ENCODE assay signal across 8 cellular contexts in genomic region chr16:79089735-79090284, GRCh38.
DNase-seq lines count a peak whose midpoint lies in the region; ATAC-seq, FAIRE-seq and TF ChIP-seq lines count a peak whose summit lies in the region.

No MANE protein-coding gene starts in this region.

- POLR2A ChIA-PET in SK-N-SH (lab: Yijun Ruan, JAX): no interaction called here

- H3K27ac Mint-ChIP-seq in activated naive CD8-positive, alpha-beta T cell: peak overlapping the region; percentile 77
- no peak overlapping the region for H3K27ac Mint-ChIP-seq in H9

- no peak overlapping the region for H2BK120ac ChIP-seq in H9 (ENCODE audit: low read depth, low read length, poor library complexity, severe bottlenecking)

- H3K4me1 ChIP-seq in H9 (ENCODE audit: insufficient read depth, low read length) (no peaks in the 10 kb centered on the region), SK-N-SH (ENCODE audit: control insufficient read depth in 1 of 2, insufficient read depth in 2 of 2, low read depth in 1 of 2, low read length in 1 of 2) (no peaks in the 10 kb centered on the region)

- no peak overlapping the region for H2BK5ac ChIP-seq in H9 (ENCODE audit: insufficient read length, low read length)

- no peak overlapping the region for H2AFZ ChIP-seq in H9 (ENCODE audit: low read length)
- no peak overlapping the region for H2AFZ ChIP-seq in SK-N-SH (ENCODE audit: low read depth)

- no peak for FAIRE-seq in D721Med (lab: Jason Lieb, UNC)

- H3K4me3 Mint-ChIP-seq in activated naive CD8-positive, alpha-beta T cell: peak overlapping the region; percentile 67
- H3K4me3 Mint-ChIP-seq in H9: no peak overlapping the region

- H2AK5ac ChIP-seq in H9 (ENCODE audit: insufficient read length, low read length): no peak overlapping the region

- H3K9me2 ChIP-seq in SK-N-SH: no peaks in the 10 kb centered on the region

- H3K79me2 ChIP-seq in H9 (ENCODE audit: insufficient read depth, low read length): no peaks in the 10 kb centered on the region
- no peaks in the 10 kb centered on the region for H3K79me2 ChIP-seq in SK-N-SH (ENCODE audit: insufficient read depth)

- H3K56ac ChIP-seq in H9 (ENCODE audit: insufficient read length, low read depth, low read length): no peak overlapping the region

- H3K36me3 Mint-ChIP-seq in activated naive CD8-positive, alpha-beta T cell: no peaks in the 10 kb centered on the region
- no peaks in the 10 kb centered on the region for H3K36me3 Mint-ChIP-seq in H9 (ENCODE audit: insufficient read depth in 1 of 3, low read depth in 3 of 3)

- no peak for TF ChIP-seq EP300 in SK-N-SH (IDR thresholded peaks at IDR 0.05; ENCODE audit: borderline replicate concordance in 1 of 2, low read depth in 1 of 2, low read length in 1 of 2)

- no CpG with 5 or more reads among the region's 10 CpGs for WGBS in H9 (ENCODE audit: extremely low coverage, insufficient read length, low lambda C conversion rate)
- whole genome bisulfite sequencing in SK-N-SH (ENCODE audit: low lambda C conversion rate): 47% methylated on average over 10 of the region's 10 CpGs

- no peak overlapping the region for H4K91ac ChIP-seq in H9 (ENCODE audit: insufficient read length, low read depth, low read length)

- no peak overlapping the region for H3K23ac ChIP-seq in H9 (ENCODE audit: insufficient read length, low read depth, low read length)

- no peak overlapping the region for H3K14ac ChIP-seq in H9 (ENCODE audit: insufficient read depth, low read length)

- no peak for TF ChIP-seq CTCF in H9 (conservative IDR thresholded peaks at IDR 0.05)
- TF ChIP-seq CTCF in SK-N-SH (IDR thresholded peaks at IDR 0.05): no peak
- no peak for TF ChIP-seq CTCF in D721Med (IDR thresholded peaks at IDR 0.05; ENCODE audit: insufficient read depth, missing control alignments)

- H3K79me1 ChIP-seq in H9 (ENCODE audit: insufficient read depth, low read depth, low read length, poor library complexity, severe bottlenecking): no peaks in the 10 kb centered on the region

- H4K5ac ChIP-seq in H9 (ENCODE audit: insufficient read length, low read depth, low read length): no peak overlapping the region

- H3K9me3 ChIP-seq in H9 (ENCODE audit: control insufficient read depth, low read depth, low read length) (no peaks in the 10 kb centered on the region), SK-N-SH (no peaks in the 10 kb centered on the region)

- no peak overlapping the region for H3K18ac ChIP-seq in H9 (ENCODE audit: insufficient read length, low read depth, low read length)

- no peak overlapping the region for H3K4me3 ChIP-seq in SK-N-SH (ENCODE audit: low read depth in 2 of 2, low read length in 1 of 2)

- no peak overlapping the region for H2BK12ac ChIP-seq in H9 (ENCODE audit: insufficient read length, low read depth, low read length)

- peak; percentile 64 for ATAC-seq in GM18868 (IDR thresholded peaks at IDR 0.05; ENCODE audit: unreplicated experiment)

- H3F3A ChIP-seq in SK-N-SH (replicated peaks; ENCODE audit: insufficient read depth): no peaks in the 10 kb centered on the region

- H3K27ac ChIP-seq in H9 (ENCODE audit: insufficient read length, low read depth, low read length) (no peak overlapping the region), SK-N-SH (ENCODE audit: low read depth in 2 of 2, low read length in 1 of 2) (no peak overlapping the region)

- no peak overlapping the region for H3K4me2 ChIP-seq in H9 (ENCODE audit: insufficient read depth, insufficient read length, low read length)
- H3K4me2 ChIP-seq in SK-N-SH: no peak overlapping the region

- H4K8ac ChIP-seq in H9 (replicated peaks; ENCODE audit: insufficient read length, low read depth, low read length): no peak overlapping the region

- peak; percentile 84 for DNase-seq in NOMO-1 treated with dmso at 0.1 percent for 144 hours (lab: John Stamatoyannopoulos, UW; ENCODE audit: unreplicated experiment)
- peak; percentile 28 for DNase-seq in stimulated activated CD4-positive, alpha-beta T cell treated with anti-CD3 and anti-CD28 coated beads, Interleukin-2, amount 100 ng/mL, for 4 hours (ENCODE audit: low read depth)
- DNase-seq in DMS79 treated with DMSO at 0.1 percent for 48 hours (lab: John Stamatoyannopoulos, UW): no peak
- no peak for DNase-seq in H9
- DNase-seq in SK-N-SH: no peak
- no peak for DNase-seq in D721Med (ENCODE audit: insufficient read length, low spot score)

- TF ChIP-seq RAD21 in SK-N-SH (IDR thresholded peaks at IDR 0.05; ENCODE audit: low read length): no peak

- no peaks in the 10 kb centered on the region for H3K27me3 Mint-ChIP-seq in activated naive CD8-positive, alpha-beta T cell
- peaks cover 3% of the 10 kb centered on the region; the same call in 1 of the 2 replicates for H3K27me3 Mint-ChIP-seq in H9 (ENCODE audit: low read depth)

- no peak overlapping the region for H3T11ph ChIP-seq in H9 (ENCODE audit: low read length)

- H4K20me1 ChIP-seq in H9 (ENCODE audit: control insufficient read depth, insufficient read depth, insufficient read length) (no peaks in the 10 kb centered on the region), SK-N-SH (ENCODE audit: insufficient read depth) (no peaks in the 10 kb centered on the region)

- H3K27me3 ChIP-seq in H9 (ENCODE audit: insufficient read depth, low read length) (no peaks in the 10 kb centered on the region), SK-N-SH (ENCODE audit: insufficient read depth) (no peaks in the 10 kb centered on the region)

- H2BK20ac ChIP-seq in H9 (ENCODE audit: low read depth, low read length, poor library complexity, severe bottlenecking): no peak overlapping the region

- H3K9me3 Mint-ChIP-seq in activated naive CD8-positive, alpha-beta T cell (ENCODE audit: low read depth): no peaks in the 10 kb centered on the region
- H3K9me3 Mint-ChIP-seq in H9: no peaks in the 10 kb centered on the region

- H3K4me1 Mint-ChIP-seq in activated naive CD8-positive, alpha-beta T cell (ENCODE audit: low read depth): peaks cover 54% of the 10 kb centered on the region
- peaks cover 0 to 2% of the 10 kb centered on the region in 2 experiments; a peak in 1 of 4 replicates for H3K4me1 Mint-ChIP-seq in H9

- H3K9ac ChIP-seq in H9 (ENCODE audit: extremely low read depth, insufficient read length, low read length) (no peak overlapping the region), SK-N-SH (no peak overlapping the region)

- no peaks in the 10 kb centered on the region for H3K36me3 ChIP-seq in SK-N-SH (replicated peaks in 1 of 2; ENCODE audit: control insufficient read depth in 1 of 2, insufficient read depth in 2 of 2, low read length in 1 of 2)

- H2BK15ac ChIP-seq in H9 (ENCODE audit: low read depth, low read length): no peak overlapping the region

- H3K4ac ChIP-seq in H9 (ENCODE audit: low read depth, low read length): no peak overlapping the region

- CTCF ChIA-PET in SK-N-SH (lab: Yijun Ruan, JAX): no interaction called here

- no peaks in the 10 kb centered on the region for H3K23me2 ChIP-seq in H9 (ENCODE audit: insufficient read length, low read depth, low read length, poor library complexity, severe bottlenecking)

TF ChIP-seq in SK-N-SH, 30 proteins besides CTCF, POLR2A, EP300 and RAD21 (continues in another document):
- TF ChIP-seq MEF2A (IDR thresholded peaks at IDR 0.05; ENCODE audit: borderline replicate concordance, low read depth) (no peak), NRF1 (IDR thresholded peaks at IDR 0.05; ENCODE audit: low read depth, low read length) (no peak), MAX (IDR thresholded peaks at IDR 0.05; ENCODE audit: low read depth) (no peak), GATA2 (CRISPR knock-in tag; IDR thresholded peaks at IDR 0.05) (no peak), RXRA (IDR thresholded peaks at IDR 0.05; ENCODE audit: borderline replicate concordance, low read depth) (no peak), GABPA (IDR thresholded peaks at IDR 0.05; ENCODE audit: low read depth) (no peak), TEAD4 (IDR thresholded peaks at IDR 0.05; ENCODE audit: borderline replicate concordance, insufficient read depth) (no peak), FOXJ3 (CRISPR knock-in tag; IDR thresholded peaks at IDR 0.05) (no peak), SMC3 (IDR thresholded peaks at IDR 0.05; ENCODE audit: low read depth, low read length) (no peak), USF2 (IDR thresholded peaks at IDR 0.05; ENCODE audit: borderline replicate concordance, low read depth, low read length) (no peak), CHD2 (IDR thresholded peaks at IDR 0.05; ENCODE audit: low read length, partially characterized antibody) (no peak), JUND (IDR thresholded peaks at IDR 0.05) (no peak)
- TF ChIP-seq, protein P1, sequence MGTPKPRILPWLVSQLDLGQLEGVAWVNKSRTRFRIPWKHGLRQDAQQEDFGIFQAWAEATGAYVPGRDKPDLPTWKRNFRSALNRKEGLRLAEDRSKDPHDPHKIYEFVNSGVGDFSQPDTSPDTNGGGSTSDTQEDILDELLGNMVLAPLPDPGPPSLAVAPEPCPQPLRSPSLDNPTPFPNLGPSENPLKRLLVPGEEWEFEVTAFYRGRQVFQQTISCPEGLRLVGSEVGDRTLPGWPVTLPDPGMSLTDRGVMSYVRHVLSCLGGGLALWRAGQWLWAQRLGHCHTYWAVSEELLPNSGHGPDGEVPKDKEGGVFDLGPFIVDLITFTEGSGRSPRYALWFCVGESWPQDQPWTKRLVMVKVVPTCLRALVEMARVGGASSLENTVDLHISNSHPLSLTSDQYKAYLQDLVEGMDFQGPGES (IDR thresholded peaks at IDR 0.05; ENCODE audit: low read depth, low read length): no peak

Comparison
In these comparisons a context has a peak if more than half of its experiments do, and no peak if none do; other contexts are left out.
1. DNase-seq: peak in NOMO-1 treated with dmso at 0.1 percent for 144 hours (single experiment) and stimulated activated CD4-positive, alpha-beta T cell treated with anti-CD3 and anti-CD28 coated beads, Interleukin-2, amount 100 ng/mL, for 4 hours (single experiment); none in DMS79 treated with DMSO at 0.1 percent for 48 hours (single experiment), H9 (single experiment), SK-N-SH (single experiment) and D721Med (single experiment).